In genomic region chr12:57229634-57230380, GRCh38 we compare ENCODE assay signal across 8 cellular contexts.
DNase-seq lines count a peak whose midpoint lies in the region; ATAC-seq and TF ChIP-seq lines count a peak whose summit lies in the region.

Gene SHMT2, plus strand, starts transcription at chr12:57229711. Its CDS starts 68 bp downstream, at chr12:57229779.

- peak; percentile 90 for DNase-seq in COLO668 (lab: John Stamatoyannopoulos, UW; ENCODE audit: unreplicated experiment)
- peak; percentile 100 for DNase-seq in HuH-7 (ENCODE audit: low spot score)
- peak; percentile 95 for DNase-seq in activated CD8-positive, alpha-beta memory T cell treated with anti-CD3 and anti-CD28 coated beads, Interleukin-2, amount 50 U/mL, for 24 hours (ENCODE audit: extremely low read depth)
- DNase-seq in epidermal melanocyte (ENCODE audit: insufficient read length, low spot score): peak; percentile 100
- peak; percentile 94 for DNase-seq in midbrain (lab: John Stamatoyannopoulos, UW)
- DNase-seq in stimulated activated CD8-positive, alpha-beta memory T cell treated with anti-CD3 and anti-CD28 coated beads, Interleukin-15, amount 100 ng/mL, for 48 hours (ENCODE audit: low read depth in 2 of 2): peak; percentile 91 to 93

- peak within 1 kb of the TSS; percentile 94 for H3K4me3 ChIP-seq in OCI-LY1 (ENCODE audit: low read depth, low read length, poor library complexity, severe bottlenecking)

- no peaks in the 10 kb centered on the region for H3K27me3 ChIP-seq in OCI-LY1 (ENCODE audit: insufficient read depth, low read length)

- peaks cover 11% of the 10 kb centered on the region; the same call in 1 of the 2 replicates for H3F3A ChIP-seq in OCI-LY1 (ENCODE audit: insufficient read depth, low read length)

- peaks cover 87% of the 10 kb centered on the region for H3K4me1 ChIP-seq in OCI-LY1 (ENCODE audit: insufficient read depth, low read length, severe bottlenecking)

- ATAC-seq in GM21367 (IDR thresholded peaks at IDR 0.05; ENCODE audit: unreplicated experiment): peak; percentile 51

- H3K9ac ChIP-seq in OCI-LY1 (ENCODE audit: low read length): peak within 1 kb of the TSS; percentile 98

- peak within 1 kb of the TSS; percentile 97 for H3K27ac ChIP-seq in OCI-LY1 (ENCODE audit: low read depth, low read length, poor library complexity, severe bottlenecking)

- TF ChIP-seq CTCF in OCI-LY1 (IDR thresholded peaks at IDR 0.05; ENCODE audit: low read length): no peak

- H4K20me1 ChIP-seq in OCI-LY1 (ENCODE audit: insufficient read depth, low read length): no peaks in the 10 kb centered on the region

- H2AFZ ChIP-seq in OCI-LY1 (ENCODE audit: low read length): peak within 1 kb of the TSS; percentile 25; the same call in 1 of the 2 replicates

- H3K9me2 ChIP-seq in OCI-LY1 (ENCODE audit: low read depth, low read length): no peaks in the 10 kb centered on the region

- peaks cover 46% of the 10 kb centered on the region for H3K36me3 ChIP-seq in OCI-LY1 (ENCODE audit: insufficient read depth, low read length)

- H3K4me2 ChIP-seq in OCI-LY1 (ENCODE audit: low read length): peak within 1 kb of the TSS; percentile 88

- no peaks in the 10 kb centered on the region for H3K9me3 ChIP-seq in OCI-LY1 (ENCODE audit: low read length)

- peaks cover 18% of the 10 kb centered on the region for H3K79me2 ChIP-seq in OCI-LY1 (ENCODE audit: insufficient read depth, low read length)

Comparison
In these comparisons a context has a peak if more than half of its experiments do, and no peak if none do; other contexts are left out.
1. Peak in every context shown above with its lines: DNase-seq, ATAC-seq, H3K4me3 ChIP-seq and H3K27ac ChIP-seq.